Comparison of ENCODE assay signal across 8 cellular contexts in the genomic region with DNA sequence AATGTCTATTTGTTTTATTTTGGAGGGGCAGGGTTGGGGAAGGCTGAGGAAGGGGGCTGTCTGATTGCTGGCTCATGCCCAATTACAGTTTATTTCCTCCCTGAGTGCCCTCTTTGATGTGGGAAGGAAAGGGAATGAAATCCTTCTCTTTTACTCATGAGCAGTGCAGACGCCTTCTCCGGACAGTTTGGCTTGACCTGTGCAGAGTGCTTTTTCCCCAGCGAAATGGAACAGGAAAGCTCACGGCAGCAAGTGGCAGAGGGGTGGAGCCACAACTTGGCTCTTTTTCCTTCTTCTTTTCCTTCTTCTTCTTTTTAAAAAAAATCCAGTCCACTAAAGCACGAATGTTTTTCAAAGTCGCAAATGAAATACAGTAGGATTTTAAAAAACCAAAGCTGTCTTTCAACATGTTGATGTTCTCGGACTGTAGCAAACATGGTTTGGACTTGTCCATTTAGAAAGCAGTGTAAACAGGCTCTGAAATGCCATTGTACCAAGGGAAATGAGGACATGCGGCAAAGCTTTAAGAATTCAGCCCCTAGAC. TPM values are rescaled to one million over a fixed set of nuclear protein-coding genes. Genes with fewer than 3 reads are reported as not detected.
DNase-seq lines count a peak whose midpoint lies in the region; ATAC-seq and TF ChIP-seq lines count a peak whose summit lies in the region.

No MANE protein-coding gene starts in this region.

- in situ Hi-C loops in G401 (cut with HindIII; ENCODE audit: low sequenced_read_pairs), result no loop called here

- DNase-seq in G401 (ENCODE audit: low spot score), result peak; percentile 16
- no peak for DNase-seq in left cardiac atrium
- no peak for DNase-seq in progenitor cell of endocrine pancreas (ENCODE audit: low spot score, unreplicated experiment)
- DNase-seq in aorta, result no peak
- no peak for DNase-seq in DMS79 treated with DMSO at 0.1 percent for 48 hours (lab: John Stamatoyannopoulos, UW)

- ATAC-seq in left cardiac atrium (peak; percentile 38 to 66), GM18868 (IDR thresholded peaks at IDR 0.05; ENCODE audit: unreplicated experiment) (no peak), HG03520 (IDR thresholded peaks at IDR 0.05; ENCODE audit: unreplicated experiment) (no peak), aorta (ENCODE audit: low FRiP score) (no peak)

- peak overlapping the region; percentile 29 for H3K4me3 Mint-ChIP-seq in progenitor cell of endocrine pancreas (ENCODE audit: low read depth)

- intact Hi-C loops in left cardiac atrium (cut with DNase I) (no loop called here), aorta (cut with DNase I) (no loop called here)

- H3K4me3 ChIP-seq in WI38 (ENCODE audit: low read depth, low read length) (peak overlapping the region; percentile 2; the same call in 1 of the 2 replicates), aorta (ENCODE audit: low read length in 2 of 2) (no peak overlapping the region)

- H3K36me3 ChIP-seq in aorta (ENCODE audit: control insufficient read depth in 1 of 2, insufficient read depth in 2 of 2, low read length in 1 of 2), result no peaks in the 10 kb centered on the region

- H3K9me3 Mint-ChIP-seq in progenitor cell of endocrine pancreas (ENCODE audit: low read depth), result no peaks in the 10 kb centered on the region

- H3K27ac ChIP-seq in aorta (ENCODE audit: low read depth in 1 of 2, low read length in 2 of 2), result peak overlapping the region in 1 of 2 donors; percentile 49

- H3K9me3 ChIP-seq in aorta (ENCODE audit: control insufficient read depth, low read length), result no peaks in the 10 kb centered on the region

- H3K27ac Mint-ChIP-seq in progenitor cell of endocrine pancreas, result peak overlapping the region; percentile 55

- H3K27me3 ChIP-seq in aorta (ENCODE audit: control insufficient read depth in 1 of 2, insufficient read depth in 2 of 2, low read length in 1 of 2), result no peaks in the 10 kb centered on the region

- H3K4me1 Mint-ChIP-seq in progenitor cell of endocrine pancreas (ENCODE audit: low read depth), result peaks cover 17% of the 10 kb centered on the region

- TF ChIP-seq CTCF in WI38 (IDR thresholded peaks at IDR 0.05; ENCODE audit: low read depth, low read length) (no peak), progenitor cell of endocrine pancreas (IDR thresholded peaks at IDR 0.05; ENCODE audit: unreplicated experiment) (no peak)

- peaks cover 0 to 3% of the 10 kb centered on the region in 2 donors for H3K4me1 ChIP-seq in aorta (ENCODE audit: control insufficient read depth in 1 of 2, insufficient read depth in 2 of 2, low read length in 2 of 2)

- peaks cover 8% of the 10 kb centered on the region for H3K27me3 Mint-ChIP-seq in progenitor cell of endocrine pancreas

- no peaks in the 10 kb centered on the region for H3K36me3 Mint-ChIP-seq in progenitor cell of endocrine pancreas (ENCODE audit: insufficient read depth)

- WGBS in aorta, 2 donors, result 3% methylated on average over 8 of the region's 8 CpGs

RNA-seq across cellular contexts. Expression of gene RAB31, which starts 34.6 kb away (rescaled TPM):
- total RNA-seq in G401 (2014; rRNA removed; shearing (Covaris generic)), result 36.6 and 64.3 TPM in 2 replicates
- total RNA-seq in left cardiac atrium, result 10 to 100 TPM; 21.2 to 31.1 TPM
- 2.9 and 5.2 TPM in 2 replicates for total RNA-seq in progenitor cell of endocrine pancreas
- total RNA-seq in aorta, result 100 to 1,000 TPM; 107 to 145 TPM
- 10 to 100 TPM; 57.6 to 75.1 TPM for polyA plus RNA-seq in aorta

Comparison
In these comparisons a context has a peak if more than half of its experiments do, and no peak if none do; other contexts are left out.
1. ATAC-seq: peak in left cardiac atrium (2 of 2); none in GM18868 (single experiment), HG03520 (single experiment) and aorta (single experiment).